In the genomic region with DNA sequence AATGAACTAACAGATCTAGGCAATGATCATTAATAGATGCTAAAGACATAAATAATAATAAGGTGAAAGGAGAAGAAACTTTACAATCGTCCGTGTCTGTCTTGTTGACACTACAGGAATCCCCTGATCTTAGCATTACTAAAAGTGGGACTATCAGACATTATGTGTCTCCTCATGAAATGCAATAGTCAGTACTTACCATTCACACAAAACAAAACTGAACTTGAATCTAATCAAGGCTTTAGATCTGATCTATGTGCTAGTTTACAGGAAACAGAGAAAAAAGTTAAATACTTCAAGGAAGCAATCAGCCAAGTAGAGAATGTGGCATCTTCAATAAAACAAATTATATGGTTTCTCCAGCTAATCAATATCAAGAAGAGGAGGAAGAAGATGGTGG, we compare ENCODE assay signal across 15 cellular contexts.
"Had no signal": no experiment of that assay in that cellular context is flagged by ENCODE, and none has a peak within 500 bp of the region (broad histone marks: within the 10 kb centered on the region; RNA-seq: fewer than 3 reads in every experiment).

No MANE protein-coding gene starts in this region.

- DNase-seq: activated CD4-positive, alpha-beta T cell treated with anti-CD3 and anti-CD28 coated beads for 48 hours; activated naive CD8-positive, alpha-beta T cell treated with anti-CD3 and anti-CD28 coated beads for 36 hours; amygdala; effector memory CD8-positive, alpha-beta T cell; esophagus squamous epithelium; left ventricle myocardium superior; stimulated activated CD4-positive, alpha-beta T cell treated with anti-CD3 and anti-CD28 coated beads, Interleukin-12 subunit alpha, Interleukin-12 subunit beta, amount 100 ng/mL, for 4 hours; stimulated activated CD4-positive, alpha-beta T cell treated with anti-CD3 and anti-CD28 coated beads, Interleukin-1b, Interleukin-23, amount 100 ng/mL, for 48 hours had no signal

- H3K4me3 Mint-ChIP-seq: activated naive CD8-positive, alpha-beta T cell treated with anti-CD3 and anti-CD28 coated beads for 36 hours; effector memory CD8-positive, alpha-beta T cell; memory B cell; stimulated activated naive CD8-positive, alpha-beta T cell treated with anti-CD3 and anti-CD28 coated beads, Interleukin-15, Interleukin-2, amounts not matched to agents 100 ng/mL and 50 ng/mL, for 24 hours had no signal

- H3K27ac ChIP-seq: cardiac muscle cell, esophagus squamous epithelium, prostate gland, right atrium auricular region, tibial nerve, VCaP had no signal

- H3K27me3 ChIP-seq: cardiac muscle cell, esophagus squamous epithelium, right atrium auricular region, tibial nerve had no signal

- H3K9me3 Mint-ChIP-seq: activated naive CD8-positive, alpha-beta T cell treated with anti-CD3 and anti-CD28 coated beads for 36 hours; effector memory CD8-positive, alpha-beta T cell; stimulated activated naive CD8-positive, alpha-beta T cell treated with anti-CD3 and anti-CD28 coated beads, Interleukin-15, Interleukin-2, amounts not matched to agents 100 ng/mL and 50 ng/mL, for 24 hours had no signal

- H3K4me1 ChIP-seq: prostate gland, right atrium auricular region, tibial nerve had no signal

- H3K4me3 ChIP-seq: cardiac muscle cell, esophagus squamous epithelium, prostate gland, right atrium auricular region, tibial nerve had no signal

- H3K27me3 Mint-ChIP-seq: activated naive CD8-positive, alpha-beta T cell treated with anti-CD3 and anti-CD28 coated beads for 36 hours; effector memory CD8-positive, alpha-beta T cell; memory B cell; stimulated activated naive CD8-positive, alpha-beta T cell treated with anti-CD3 and anti-CD28 coated beads, Interleukin-15, Interleukin-2, amounts not matched to agents 100 ng/mL and 50 ng/mL, for 24 hours had no signal

- H3K27ac Mint-ChIP-seq: activated naive CD8-positive, alpha-beta T cell treated with anti-CD3 and anti-CD28 coated beads for 36 hours; memory B cell; stimulated activated naive CD8-positive, alpha-beta T cell treated with anti-CD3 and anti-CD28 coated beads, Interleukin-15, Interleukin-2, amounts not matched to agents 100 ng/mL and 50 ng/mL, for 24 hours had no signal

- ATAC-seq: effector memory CD8-positive, alpha-beta T cell; left ventricle myocardium superior had no signal

- H3K9me3 ChIP-seq: esophagus squamous epithelium, prostate gland, right atrium auricular region, tibial nerve had no signal

- H3K36me3 ChIP-seq: cardiac muscle cell, prostate gland, right atrium auricular region had no signal
